17 cellular contexts compared by ENCODE assay signal in the genomic region with DNA sequence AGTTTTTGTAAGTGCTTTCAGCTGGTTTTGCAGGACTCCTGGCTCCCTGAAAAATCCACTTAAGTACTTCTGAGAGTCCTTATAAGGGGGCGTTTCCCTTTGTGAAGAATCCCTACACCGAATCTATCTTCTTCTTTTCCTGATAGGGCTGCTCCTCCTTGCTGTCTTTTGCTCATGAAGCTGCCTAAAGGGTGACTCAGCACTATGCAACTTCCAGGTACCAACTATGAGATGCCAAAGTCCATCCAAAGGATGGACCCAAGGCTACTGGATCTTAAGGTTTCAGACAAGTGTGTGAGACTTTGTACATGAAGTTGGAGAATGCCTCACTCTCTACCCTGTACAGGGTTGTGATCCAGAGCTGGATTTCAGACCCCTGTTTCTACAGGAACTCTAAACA.
A peak's percentile ranks its signal among the peaks of the same experiment; 100 is the strongest.
DNase-seq lines count a peak whose midpoint lies in the region; ATAC-seq lines count a peak whose summit lies in the region.
"Had no signal": no experiment of that assay in that cellular context is flagged by ENCODE, and none has a peak within 500 bp of the region (broad histone marks: within the 10 kb centered on the region; RNA-seq: fewer than 3 reads in every experiment).

No MANE protein-coding gene starts in this region.

- in situ Hi-C loops in HAP-1 (cut with MboI; ENCODE audit: low sequenced_read_pairs) = no loop called here

- H3K36me3 ChIP-seq in SJSA1 = no peaks in the 10 kb centered on the region
- no peaks in the 10 kb centered on the region for H3K36me3 ChIP-seq in HAP-1 (replicated peaks)
- H3K36me3 ChIP-seq: BLaER1, Peyer's patch had no signal

- intact Hi-C loops in left colon (cut with DNase I, micrococcal nuclease) = no loop called here

- DNase-seq in DMS53 (lab: John Stamatoyannopoulos, UW) = peak; percentile 6
- no peak for DNase-seq in DMS53 treated with DMSO at 0.1 percent for 48 hours (lab: John Stamatoyannopoulos, UW; ENCODE audit: unreplicated experiment)
- peak in 1 of 2 experiments; percentile 13 for DNase-seq in SJSA1 (ENCODE audit: low read depth in 1 of 2, low spot score in 2 of 2)
- no peak for DNase-seq in left colon
- no peak for DNase-seq in HAP-1 (ENCODE audit: low spot score in 2 of 2)
- DNase-seq in kidney glomerular epithelial cell (lab: John Stamatoyannopoulos, UW) = no peak
- DNase-seq in GOT3 (lab: John Stamatoyannopoulos, UW) = no peak
- no peak for DNase-seq in activated naive CD4-positive, alpha-beta T cell treated with Interleukin-2 at 50 U/mL for 16 hours
- DNase-seq: CD8-positive, alpha-beta memory T cell; DND-41; NCI-H1436; NCI-H2029 treated with DMSO at 0.1 percent for 48 hours; NCI-H510A treated with DMSO at 0.1 percent for 48 hours had no signal

- peak overlapping the region; percentile 38 for H3K27ac ChIP-seq in SJSA1
- H3K27ac ChIP-seq: 22Rv1, BLaER1, Peyer's patch had no signal

- H3K9me3 ChIP-seq in SJSA1 (replicated peaks) = no peaks in the 10 kb centered on the region
- H3K9me3 ChIP-seq in HAP-1 = no peaks in the 10 kb centered on the region
- H3K9me3 ChIP-seq: BLaER1, Peyer's patch had no signal

- H3K27me3 ChIP-seq in SJSA1 (replicated peaks) (no peaks in the 10 kb centered on the region), HAP-1 (ENCODE audit: low read depth) (no peaks in the 10 kb centered on the region)
- H3K27me3 ChIP-seq: BLaER1, Peyer's patch had no signal

- H3K4me3 ChIP-seq in SJSA1 (no peak overlapping the region), HAP-1 (no peak overlapping the region)
- H3K4me3 ChIP-seq: BLaER1, Peyer's patch had no signal

- peak; percentile 63 for ATAC-seq in left colon
- ATAC-seq: Right ventricle myocardium inferior had no signal

- H3K4me1 ChIP-seq in SJSA1 (replicated peaks) = peaks cover 40% of the 10 kb centered on the region
- H3K4me1 ChIP-seq in HAP-1 = no peaks in the 10 kb centered on the region
- H3K4me1 ChIP-seq: BLaER1, Peyer's patch had no signal
